In genomic region chr7:93921607-93922446, GRCh38 we compare ENCODE assay signal across 8 cellular contexts. TPM values are rescaled to one million over a fixed set of nuclear protein-coding genes. Genes with fewer than 3 reads are reported as not detected.
DNase-seq lines count a peak whose midpoint lies in the region; ATAC-seq and TF ChIP-seq lines count a peak whose summit lies in the region.

GNG11 (plus strand) TSS chr7:93921735; CDS start chr7:93922138, 403 bp downstream.

- H3K36me3 ChIP-seq in right atrium auricular region, result peaks cover 9% of the 10 kb centered on the region

- H3K27ac ChIP-seq in angular gyrus (ENCODE audit: low read depth, low read length) (peak within 1 kb of the TSS; percentile 77), right atrium auricular region (peak within 1 kb of the TSS; percentile 88 to 91)

- peak within 1 kb of the TSS; percentile 47 to 66 for H3K4me3 ChIP-seq in right atrium auricular region

- peak; percentile 95 for ATAC-seq in HG02678 (IDR thresholded peaks at IDR 0.05; ENCODE audit: unreplicated experiment)

- no peaks in the 10 kb centered on the region for H3K9me3 ChIP-seq in right atrium auricular region

- H3K27me3 ChIP-seq in right atrium auricular region, result no peaks in the 10 kb centered on the region

- DNase-seq in activated CD4-positive, alpha-beta T cell treated with anti-CD3 and anti-CD28 coated beads for 48 hours, result peak; percentile 52
- DNase-seq in activated CD4-positive, alpha-beta T cell treated with anti-CD3 and anti-CD28 coated beads, Interleukin-2, amount 50 U/mL, for 1 hour, result no peak
- DNase-seq in NCI-H774 (lab: John Stamatoyannopoulos, UW) (peak; percentile 32), right atrium auricular region (ENCODE audit: low spot score) (peak; percentile 79), pons (ENCODE audit: low spot score) (peak; percentile 23), NCI-H1417 treated with DMSO at 0.1 percent for 48 hours (lab: John Stamatoyannopoulos, UW) (no peak)

- TF ChIP-seq CTCF in right atrium auricular region (IDR thresholded peaks at IDR 0.05), result peak in 1 of 2 donors; percentile 14

- peaks cover 0 to 27% of the 10 kb centered on the region in 2 donors for H3K4me1 ChIP-seq in right atrium auricular region

RNA-seq across cellular contexts. Expression of gene GNG11, which starts in this region (rescaled TPM):
- 10 to 100 TPM; 18.2 to 21.8 TPM for total RNA-seq in right atrium auricular region

Comparison
In these comparisons a context has a peak if more than half of its experiments do, and no peak if none do; other contexts are left out.
1. DNase-seq: peak in activated CD4-positive, alpha-beta T cell treated with anti-CD3 and anti-CD28 coated beads for 48 hours (single experiment), NCI-H774 (single experiment), right atrium auricular region (single experiment) and pons (single experiment); none in activated CD4-positive, alpha-beta T cell treated with anti-CD3 and anti-CD28 coated beads, Interleukin-2, amount 50 U/mL, for 1 hour (single experiment) and NCI-H1417 treated with DMSO at 0.1 percent for 48 hours (single experiment).